14 cellular contexts compared by ENCODE assay signal in the genomic region with DNA sequence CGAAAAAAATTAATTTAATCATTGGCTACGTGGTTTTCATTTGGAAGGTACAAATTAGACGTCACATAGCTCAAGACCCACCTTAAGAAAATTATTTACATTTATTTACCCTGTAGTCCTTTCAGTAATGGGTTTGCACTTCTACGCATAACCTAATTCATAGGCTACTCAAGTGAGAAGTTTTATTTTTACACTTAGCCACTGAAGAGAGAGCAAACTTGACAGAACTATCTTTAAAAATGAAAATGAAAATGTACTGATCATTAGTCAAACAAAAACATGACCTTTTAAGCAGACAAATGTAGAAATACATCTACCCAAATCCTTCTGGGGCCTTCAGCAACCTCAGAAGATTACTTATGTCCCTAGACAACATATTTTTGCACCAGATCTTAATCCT.
DNase-seq lines count a peak whose midpoint lies in the region; ATAC-seq lines count a peak whose summit lies in the region.
"Had no signal": no experiment of that assay in that cellular context is flagged by ENCODE, and none has a peak within 500 bp of the region (broad histone marks: within the 10 kb centered on the region; RNA-seq: fewer than 3 reads in every experiment).

No MANE protein-coding gene starts in this region.

- no peak for DNase-seq in NCI-H2107 treated with DMSO at 0.1 percent for 48 hours (lab: John Stamatoyannopoulos, UW; ENCODE audit: unreplicated experiment)
- no peak for DNase-seq in GOT3 (lab: John Stamatoyannopoulos, UW)
- DNase-seq in 8988T = no peak
- no peak for DNase-seq in caudate nucleus (lab: John Stamatoyannopoulos, UW)
- DNase-seq: activated CD8-positive, alpha-beta memory T cell treated with anti-CD3 and anti-CD28 coated beads, Interleukin-2, amount 50 U/mL, for 48 hours; DMS79; midbrain; NCI-H1105 had no signal

- no peak overlapping the region for H3K27ac ChIP-seq in caudate nucleus (ENCODE audit: low read depth, low read length)
- H3K27ac ChIP-seq: parathyroid adenoma had no signal

- ATAC-seq in GM18499 (IDR thresholded peaks at IDR 0.05; ENCODE audit: insufficient read depth, unreplicated experiment) = peak; percentile 55
- peak; percentile 54 for ATAC-seq in GM19397 (IDR thresholded peaks at IDR 0.05; ENCODE audit: unreplicated experiment)
- peak; percentile 64 for ATAC-seq in HG02642 (IDR thresholded peaks at IDR 0.05; ENCODE audit: poor library complexity, unreplicated experiment)
- peak; percentile 52 for ATAC-seq in HG03280 (IDR thresholded peaks at IDR 0.05; ENCODE audit: unreplicated experiment)
- ATAC-seq: Right ventricle myocardium inferior had no signal
